18 cellular contexts compared by ENCODE assay signal in genomic region chr17:82846061-82846691, GRCh38. TPM values are rescaled to one million over a fixed set of nuclear protein-coding genes. Genes with fewer than 3 reads are reported as not detected.
DNase-seq lines count a peak whose midpoint lies in the region; ATAC-seq, FAIRE-seq and TF ChIP-seq lines count a peak whose summit lies in the region.
"Had no signal": no experiment of that assay in that cellular context is flagged by ENCODE, and none has a peak within 500 bp of the region (broad histone marks: within the 10 kb centered on the region; RNA-seq: fewer than 3 reads in every experiment).

No MANE protein-coding gene starts in this region.

- H3K4me3 ChIP-seq in astrocyte (ENCODE audit: insufficient read depth, low read depth, low read length) (no peak overlapping the region), fibroblast of lung (replicated peaks in 1 of 4; ENCODE audit: control extremely low read depth in 1 of 4, insufficient read depth in 1 of 4, low read depth in 3 of 4, low read length in 4 of 4) (peak overlapping the region in 2 of 4 experiments; percentile 40 to 67), muscle layer of duodenum (ENCODE audit: low read depth in 1 of 2, low read length in 2 of 2) (peak overlapping the region; percentile 16 to 38), stomach (peak overlapping the region in 3 of 4 donors; percentile 12 to 31 (median 21))
- H3K4me3 ChIP-seq: mucosa of descending colon had no signal

- H3K36me3 Mint-ChIP-seq in astrocyte (ENCODE audit: low read depth, unreplicated experiment): peaks cover 6% of the 10 kb centered on the region

- no peak for FAIRE-seq in astrocyte (lab: Jason Lieb, UNC)

- ATAC-seq in HG03097 (IDR thresholded peaks at IDR 0.05; ENCODE audit: low FRiP score, unreplicated experiment): no peak
- ATAC-seq in HG03139 (IDR thresholded peaks at IDR 0.05; ENCODE audit: unreplicated experiment): no peak
- no peak for ATAC-seq in GM21390 (IDR thresholded peaks at IDR 0.05; ENCODE audit: unreplicated experiment)
- ATAC-seq in GM21367 (IDR thresholded peaks at IDR 0.05; ENCODE audit: unreplicated experiment): no peak
- ATAC-seq: activated CD8-positive, alpha-beta memory T cell treated with anti-CD3 and anti-CD28 coated beads, Interleukin-2, amount 10 ng/mL, durations not matched to agents 7 days and 5 days; mucosa of descending colon had no signal

- H3K4me1 ChIP-seq in astrocyte (ENCODE audit: insufficient read depth, low read length): no peaks in the 10 kb centered on the region
- no peaks in the 10 kb centered on the region for H3K4me1 ChIP-seq in fibroblast of lung (ENCODE audit: control insufficient read depth, extremely low read depth, insufficient read depth, low read length)
- no peaks in the 10 kb centered on the region for H3K4me1 ChIP-seq in muscle layer of duodenum (ENCODE audit: control insufficient read depth in 1 of 2, insufficient read depth in 2 of 2, low read length in 2 of 2)
- peaks cover 0 to 12% (median 4%) of the 10 kb centered on the region in 4 donors for H3K4me1 ChIP-seq in stomach

- H3K79me2 ChIP-seq in astrocyte (ENCODE audit: insufficient read depth, low read length) (no peaks in the 10 kb centered on the region), fibroblast of lung (ENCODE audit: control insufficient read depth, insufficient read depth, low read length) (no peaks in the 10 kb centered on the region)

- DNase-seq in astrocyte (ENCODE audit: low read depth) (no peak), fibroblast of lung (ENCODE audit: low read depth in 2 of 2) (no peak), stomach (no peak)
- DNase-seq: activated CD4-positive, CD25-positive, alpha-beta regulatory T cell treated with anti-CD3 and anti-CD28 coated beads, Interleukin-2, amount 50 U/mL, for 72 hours; activated CD8-positive, alpha-beta memory T cell treated with anti-CD3 and anti-CD28 coated beads, Interleukin-2, amount 10 ng/mL, durations not matched to agents 7 days and 5 days; DMS 273 treated with DMSO at 0.1 percent for 48 hours; HCEC 1CT; immature natural killer cell; NCI-H1048; NCI-H774 had no signal

- peaks cover 4% of the 10 kb centered on the region for H4K20me1 ChIP-seq in astrocyte (ENCODE audit: insufficient read depth, low read length)
- no peaks in the 10 kb centered on the region for H4K20me1 ChIP-seq in fibroblast of lung (ENCODE audit: control insufficient read depth, extremely low read depth, insufficient read depth, low read length)

- TF ChIP-seq CTCF in astrocyte (IDR thresholded peaks at IDR 0.05; ENCODE audit: insufficient read depth, low read depth, low read length) (no peak), fibroblast of lung (conservative IDR thresholded peaks at IDR 0.05 in 1 of 2, IDR thresholded peaks at IDR 0.05 in 1 of 2; ENCODE audit: low read depth in 1 of 2, low read length in 2 of 2) (no peak), stomach (IDR thresholded peaks at IDR 0.05) (no peak)

- peaks cover 4% of the 10 kb centered on the region for H3K4me1 Mint-ChIP-seq in astrocyte (ENCODE audit: low read depth, unreplicated experiment)

- H2AFZ ChIP-seq in astrocyte (ENCODE audit: low read depth, low read length): no peak overlapping the region
- no peak overlapping the region for H2AFZ ChIP-seq in fibroblast of lung (ENCODE audit: low read length)

- 74 to 79% (median 76%) methylated on average over 20 to 25 of the region's 25 CpGs for WGBS in stomach, 5 donors

- H3K27ac ChIP-seq in astrocyte (ENCODE audit: low read depth, low read length) (no peak overlapping the region), fibroblast of lung (ENCODE audit: insufficient read depth, low read length) (peak overlapping the region; percentile 10), muscle layer of duodenum (ENCODE audit: low read length) (no peak overlapping the region), stomach (peak overlapping the region; percentile 12 to 53 (median 39))

- no peaks in the 10 kb centered on the region for H3K27me3 Mint-ChIP-seq in astrocyte (ENCODE audit: low read depth, unreplicated experiment)
- H3K27me3 Mint-ChIP-seq: activated CD8-positive, alpha-beta memory T cell treated with anti-CD3 and anti-CD28 coated beads, Interleukin-2, amount 10 ng/mL, durations not matched to agents 7 days and 5 days; brain had no signal

- H3K9me3 ChIP-seq in astrocyte (ENCODE audit: insufficient read depth, low read depth, low read length) (no peaks in the 10 kb centered on the region), fibroblast of lung (ENCODE audit: control insufficient read depth, insufficient read depth, low read depth, low read length) (no peaks in the 10 kb centered on the region), muscle layer of duodenum (ENCODE audit: control insufficient read depth in 1 of 2, low read length in 2 of 2) (no peaks in the 10 kb centered on the region), stomach (no peaks in the 10 kb centered on the region)
- H3K9me3 ChIP-seq: mucosa of descending colon had no signal

- no peaks in the 10 kb centered on the region for H3K27me3 ChIP-seq in astrocyte (ENCODE audit: insufficient read depth, low read length)
- H3K27me3 ChIP-seq in fibroblast of lung (ENCODE audit: control insufficient read depth, insufficient read depth, low read length): no peaks in the 10 kb centered on the region
- H3K27me3 ChIP-seq in muscle layer of duodenum (ENCODE audit: low read depth, low read length): no peaks in the 10 kb centered on the region
- H3K27me3 ChIP-seq in stomach: no peaks in the 10 kb centered on the region

- no peaks in the 10 kb centered on the region for H3K36me3 ChIP-seq in astrocyte (ENCODE audit: insufficient read depth, low read length)
- no peaks in the 10 kb centered on the region for H3K36me3 ChIP-seq in fibroblast of lung (ENCODE audit: control insufficient read depth, insufficient read depth, low read length)
- H3K36me3 ChIP-seq in muscle layer of duodenum (ENCODE audit: control insufficient read depth in 1 of 2, insufficient read depth in 2 of 2, low read length in 2 of 2): peaks cover 0 to 8% of the 10 kb centered on the region in 2 donors
- H3K36me3 ChIP-seq in stomach: peaks cover 0 to 7% (median 0%) of the 10 kb centered on the region in 4 donors

- TF ChIP-seq EP300 in stomach (IDR thresholded peaks at IDR 0.05): no peak

- no peak for TF ChIP-seq POLR2A in stomach (IDR thresholded peaks at IDR 0.05)

- no peak overlapping the region for H3K27ac Mint-ChIP-seq in astrocyte (ENCODE audit: unreplicated experiment)
- H3K27ac Mint-ChIP-seq: activated CD8-positive, alpha-beta memory T cell treated with anti-CD3 and anti-CD28 coated beads, Interleukin-2, amount 10 ng/mL, durations not matched to agents 7 days and 5 days had no signal

- no peaks in the 10 kb centered on the region for H3K9me3 Mint-ChIP-seq in astrocyte (ENCODE audit: unreplicated experiment)
- H3K9me3 Mint-ChIP-seq: brain, immature natural killer cell had no signal

- peak overlapping the region; percentile 35 for H3K9ac ChIP-seq in astrocyte (ENCODE audit: low read length)
- no peak overlapping the region for H3K9ac ChIP-seq in fibroblast of lung (ENCODE audit: insufficient read depth, low read length)

- intact Hi-C loops in stomach (cut with DNase I; ENCODE audit: low total_unique reads): no loop called here

- H3K4me3 Mint-ChIP-seq in astrocyte (ENCODE audit: unreplicated experiment): no peak overlapping the region
- H3K4me3 Mint-ChIP-seq: activated CD8-positive, alpha-beta memory T cell treated with anti-CD3 and anti-CD28 coated beads, Interleukin-2, amount 10 ng/mL, durations not matched to agents 7 days and 5 days; brain had no signal

- H3K4me2 ChIP-seq in astrocyte (ENCODE audit: low read length) (peak overlapping the region; percentile 64), fibroblast of lung (ENCODE audit: extremely low read depth, insufficient read depth, low read length) (peak overlapping the region; percentile 25)

RNA-seq across cellular contexts. Expression of gene ZNF750, which starts 6.4 kb away (rescaled TPM):
- total RNA-seq in astrocyte (0.07 and 0.34 TPM in 2 replicates), fibroblast of lung (not detected in 2 replicates), stomach (not detected)
- polyA plus RNA-seq in fibroblast of lung (not detected in 2 replicates), stomach (1 to 10 TPM in 1 of 3 donors, not detected in 2; 9.5 TPM)
- 0.02 TPM in 1 of 2 replicates, not detected in the other for polyA plus RNA-seq in fibroblast of lung (2012)
- not detected in 2 replicates for polyA minus RNA-seq in fibroblast of lung (ENCODE audit: low replicate concordance)
- total RNA-seq: activated CD8-positive, alpha-beta memory T cell treated with anti-CD3 and anti-CD28 coated beads, Interleukin-2, amount 10 ng/mL, durations not matched to agents 7 days and 5 days; mucosa of descending colon; T-helper 1 cell treated with Interleukin-12 subunit alpha and Interleukin-12 subunit beta and Interleukin-4 antibody, amounts not matched to agents 30 ng/mL and 1 ng/mL, for 36 hours had no signal

Comparison
In these comparisons a context has a peak if more than half of its experiments do, and no peak if none do; other contexts are left out.
1. H3K27ac ChIP-seq: peak in fibroblast of lung (single experiment) and stomach (5 of 5); none in astrocyte (single experiment) and muscle layer of duodenum (single experiment).